ENCODE assay signal across 10 cellular contexts in genomic region chr17:40419559-40420331, GRCh38. TPM values are rescaled to one million over a fixed set of nuclear protein-coding genes. Genes with fewer than 3 reads are reported as not detected.
DNase-seq lines count a peak whose midpoint lies in the region; ATAC-seq and TF ChIP-seq lines count a peak whose summit lies in the region.
"Had no signal": no experiment of that assay in that cellular context is flagged by ENCODE, and none has a peak within 500 bp of the region (broad histone marks: within the 10 kb centered on the region; RNA-seq: fewer than 3 reads in every experiment).

No MANE protein-coding gene starts in this region.

- no peak overlapping the region for H3K4me3 ChIP-seq in NB4 (ENCODE audit: low read depth, low read length)
- H3K4me3 ChIP-seq in neural progenitor cell = no peak overlapping the region

- peak overlapping the region; percentile 96 for H3K4me3 Mint-ChIP-seq in activated T-helper 17 cell treated with anti-CD3 and anti-CD28 coated beads, Interleukin-2, amount 50 U/mL, for 72 hours
- peak overlapping the region; percentile 52 for H3K4me3 Mint-ChIP-seq in neural progenitor cell

- peaks cover 31% of the 10 kb centered on the region for H3K36me3 Mint-ChIP-seq in activated T-helper 17 cell treated with anti-CD3 and anti-CD28 coated beads, Interleukin-2, amount 50 U/mL, for 72 hours (ENCODE audit: low read depth)
- peaks cover 9% of the 10 kb centered on the region for H3K36me3 Mint-ChIP-seq in neural progenitor cell

- no peak overlapping the region for H3K27ac ChIP-seq in neural progenitor cell
- H3K27ac ChIP-seq: KMS-11 had no signal

- peak; percentile 30 for DNase-seq in NCI-H748 (lab: John Stamatoyannopoulos, UW; ENCODE audit: unreplicated experiment)
- DNase-seq in NCI-H748 treated with DMSO at 0.1 percent for 48 hours (lab: John Stamatoyannopoulos, UW) = no peak
- DNase-seq in NB4 (ENCODE audit: low read depth) = peak; percentile 60
- DNase-seq in neural progenitor cell (ENCODE audit: low spot score) = peak; percentile 34
- DNase-seq in posterior vena cava (ENCODE audit: low spot score) = no peak
- no peak for DNase-seq in C1 segment of cervical spinal cord (lab: John Stamatoyannopoulos, UW)
- DNase-seq: amygdala had no signal

- no peak overlapping the region for H3K4me2 ChIP-seq in neural progenitor cell
- H3K4me2 ChIP-seq: KMS-11 had no signal

- no peaks in the 10 kb centered on the region for H3K9me3 Mint-ChIP-seq in activated T-helper 17 cell treated with anti-CD3 and anti-CD28 coated beads, Interleukin-2, amount 50 U/mL, for 72 hours
- no peaks in the 10 kb centered on the region for H3K9me3 Mint-ChIP-seq in neural progenitor cell

- H3K27me3 Mint-ChIP-seq in activated T-helper 17 cell treated with anti-CD3 and anti-CD28 coated beads, Interleukin-2, amount 50 U/mL, for 72 hours = no peaks in the 10 kb centered on the region
- peaks cover 2% of the 10 kb centered on the region for H3K27me3 Mint-ChIP-seq in neural progenitor cell (ENCODE audit: insufficient read depth, low read depth)

- no peak overlapping the region for H2AFZ ChIP-seq in neural progenitor cell (replicated peaks)

- peaks cover 30% of the 10 kb centered on the region for H3K79me2 ChIP-seq in neural progenitor cell (ENCODE audit: low read depth)

- intact Hi-C loops in posterior vena cava (cut with DNase I) = loop anchor here (5.0 to 10.0 kb wide), 3 partner anchors 55 to 105 kb away; partner anchors contain the start of gene GJD3 (in 2 of the 2)

- peaks cover 24% of the 10 kb centered on the region for H4K20me1 ChIP-seq in neural progenitor cell (ENCODE audit: low read depth)

- peaks cover 30% of the 10 kb centered on the region for H3K4me1 ChIP-seq in neural progenitor cell

- TF ChIP-seq CTCF in NB4 (IDR thresholded peaks at IDR 0.05; ENCODE audit: low read depth, low read length) (no peak), neural progenitor cell (IDR thresholded peaks at IDR 0.05) (no peak)

- no peaks in the 10 kb centered on the region for H3K9me3 ChIP-seq in neural progenitor cell (ENCODE audit: low read depth)

- no peaks in the 10 kb centered on the region for H3K27me3 ChIP-seq in neural progenitor cell

- no peak overlapping the region for H3K9ac ChIP-seq in neural progenitor cell
- H3K9ac ChIP-seq: KMS-11 had no signal

- H3K4me1 Mint-ChIP-seq in activated T-helper 17 cell treated with anti-CD3 and anti-CD28 coated beads, Interleukin-2, amount 50 U/mL, for 72 hours = peaks cover 6% of the 10 kb centered on the region
- peaks cover 42% of the 10 kb centered on the region for H3K4me1 Mint-ChIP-seq in neural progenitor cell

- H3K27ac Mint-ChIP-seq in activated T-helper 17 cell treated with anti-CD3 and anti-CD28 coated beads, Interleukin-2, amount 50 U/mL, for 72 hours = peak overlapping the region; percentile 11
- peak overlapping the region; percentile 35 for H3K27ac Mint-ChIP-seq in neural progenitor cell

- peaks cover 36% of the 10 kb centered on the region for H3F3A ChIP-seq in neural progenitor cell (ENCODE audit: low read depth)

- ATAC-seq in activated T-helper 17 cell treated with anti-CD3 and anti-CD28 coated beads, Interleukin-2, amount 50 U/mL, for 72 hours (replicated peaks) = peak; percentile 3
- ATAC-seq in HG02798 (IDR thresholded peaks at IDR 0.05; ENCODE audit: poor library complexity, unreplicated experiment) = no peak

- no peak for TF ChIP-seq POLR2A in NB4 (IDR thresholded peaks at IDR 0.05; ENCODE audit: extremely low read depth, insufficient read length)

- H3K36me3 ChIP-seq in neural progenitor cell = peaks cover 11% of the 10 kb centered on the region

RNA-seq across cellular contexts. Expression of gene TOP2A, which starts 2.0 kb away (rescaled TPM):
- 100 to 1,000 TPM; 230 to 257 TPM for total RNA-seq in activated T-helper 17 cell treated with anti-CD3 and anti-CD28 coated beads, Interleukin-2, amount 50 U/mL, for 72 hours
- total RNA-seq in neural progenitor cell (ENCODE audit: low replicate concordance) (566 and 968 TPM in 2 replicates), posterior vena cava (1 to 10 TPM; 1.1 to 2.2 TPM)

RNA-seq across cellular contexts. Expression of gene IGFBP4, which starts 23.5 kb away (rescaled TPM):
- 10 to 100 TPM in 1 of 2 donors, 1 to 10 TPM in 1; 5.3 to 33.8 TPM for total RNA-seq in activated T-helper 17 cell treated with anti-CD3 and anti-CD28 coated beads, Interleukin-2, amount 50 U/mL, for 72 hours
- total RNA-seq in neural progenitor cell (ENCODE audit: low replicate concordance) (14.4 and 20.3 TPM in 2 replicates), posterior vena cava (1,000 to 10,000 TPM; 1,004 to 1,451 TPM)

RNA-seq across cellular contexts. Expression of gene GJD3, which starts 55.2 kb away (rescaled TPM):
- total RNA-seq in activated T-helper 17 cell treated with anti-CD3 and anti-CD28 coated beads, Interleukin-2, amount 50 U/mL, for 72 hours = not detected
- not detected in 2 replicates for total RNA-seq in neural progenitor cell (ENCODE audit: low replicate concordance)
- total RNA-seq in posterior vena cava = under 1 TPM; 0.79 to 1.00 TPM

Comparison
In these comparisons a context has a peak if more than half of its experiments do, and no peak if none do; other contexts are left out.
1. DNase-seq: peak in NCI-H748 (single experiment), NB4 (single experiment) and neural progenitor cell (single experiment); none in NCI-H748 treated with DMSO at 0.1 percent for 48 hours (single experiment), posterior vena cava (single experiment) and C1 segment of cervical spinal cord (0 of 14).
2. RNA of gene TOP2A, which starts 2.0 kb away (total RNA-seq): 566 to 968 TPM in neural progenitor cell and 230 to 257 TPM in activated T-helper 17 cell treated with anti-CD3 and anti-CD28 coated beads, Interleukin-2, amount 50 U/mL, for 72 hours; 1.1 to 2.2 TPM in posterior vena cava; every median in the first group is over 10 times any median in the second.
3. RNA of gene IGFBP4, which starts 23.5 kb away (total RNA-seq): 1,004 to 1,451 TPM in posterior vena cava; 5.3 to 33.8 TPM in activated T-helper 17 cell treated with anti-CD3 and anti-CD28 coated beads, Interleukin-2, amount 50 U/mL, for 72 hours and 14.4 to 20.3 TPM in neural progenitor cell; every median in the first group is over 10 times any median in the second.